ENCODE assay signal across 10 cellular contexts in genomic region chr14:74488788-74489397, GRCh38. TPM values are rescaled to one million over a fixed set of nuclear protein-coding genes. Genes with fewer than 3 reads are reported as not detected.
DNase-seq lines count a peak whose midpoint lies in the region; TF ChIP-seq lines count a peak whose summit lies in the region.
"Had no signal": no experiment of that assay in that cellular context is flagged by ENCODE, and none has a peak within 500 bp of the region (broad histone marks: within the 10 kb centered on the region; RNA-seq: fewer than 3 reads in every experiment).

No MANE protein-coding gene starts in this region.

- no peak overlapping the region for H3K4me3 ChIP-seq in fibroblast of the aortic adventitia (ENCODE audit: low read depth, low read length)
- H3K4me3 ChIP-seq: MG63 had no signal

- DNase-seq in A172 (ENCODE audit: low spot score) (peak; percentile 80), HS-5 (ENCODE audit: low read depth) (peak; percentile 65), SKM-1 (lab: John Stamatoyannopoulos, UW; ENCODE audit: unreplicated experiment) (peak; percentile 25), fibroblast of the aortic adventitia (ENCODE audit: low read depth) (peak; percentile 69), AG20443 (ENCODE audit: low spot score) (no peak), activated gamma-delta T cell (lab: John Stamatoyannopoulos, UW) (no peak), RKO (ENCODE audit: low spot score) (no peak)
- no peak for DNase-seq in activated effector memory CD4-positive, alpha-beta T cell treated with anti-CD3 and anti-CD28 coated beads, Interleukin-2, amount 50 U/mL, for 16 hours
- DNase-seq: activated naive CD4-positive, alpha-beta T cell treated with Interleukin-2 at 50 U/mL for 16 hours; MG63 had no signal

- no peak for TF ChIP-seq CTCF in fibroblast of the aortic adventitia (IDR thresholded peaks at IDR 0.05; ENCODE audit: insufficient read depth, low read length)

RNA-seq across cellular contexts. Expression of gene NPC2, which starts 4.2 kb away (rescaled TPM):
- 314 and 399 TPM in 2 replicates for total RNA-seq in A172 (2014; rRNA removed; shearing (Covaris generic))
- total RNA-seq in fibroblast of the aortic adventitia (ENCODE audit: low replicate concordance) = 189 and 291 TPM in 2 replicates

RNA-seq across cellular contexts. Expression of gene ISCA2, which starts 4.7 kb away (rescaled TPM):
- 13.3 and 18.1 TPM in 2 replicates for total RNA-seq in A172 (2014; rRNA removed; shearing (Covaris generic))
- 3.1 and 12.9 TPM in 2 replicates for total RNA-seq in fibroblast of the aortic adventitia (ENCODE audit: low replicate concordance)

Comparison
In these comparisons a context has a peak if more than half of its experiments do, and no peak if none do; other contexts are left out.
1. DNase-seq: peak in A172 (single experiment), HS-5 (single experiment), SKM-1 (single experiment) and fibroblast of the aortic adventitia (single experiment); none in activated effector memory CD4-positive, alpha-beta T cell treated with anti-CD3 and anti-CD28 coated beads, Interleukin-2, amount 50 U/mL, for 16 hours (single experiment), AG20443 (single experiment), activated gamma-delta T cell (single experiment) and RKO (single experiment).